Comparison of ENCODE assay signal across 13 cellular contexts in genomic region chr18:49690307-49690706, GRCh38.
DNase-seq lines count a peak whose midpoint lies in the region; ATAC-seq and TF ChIP-seq lines count a peak whose summit lies in the region.
"Had no signal": no experiment of that assay in that cellular context is flagged by ENCODE, and none has a peak within 500 bp of the region (broad histone marks: within the 10 kb centered on the region; RNA-seq: fewer than 3 reads in every experiment).

No MANE protein-coding gene starts in this region.

- H3K9me3 Mint-ChIP-seq in stimulated activated naive CD8-positive, alpha-beta T cell treated with anti-CD3 and anti-CD28 coated beads, Interleukin-15, amount 100 ng/mL, for 72 hours = no peaks in the 10 kb centered on the region
- no peaks in the 10 kb centered on the region for H3K9me3 Mint-ChIP-seq in activated T-helper 1 cell treated with anti-CD3 and anti-CD28 coated beads, Interleukin-12 subunit alpha, Interleukin-12 subunit beta, Interleukin-2, Interleukin-4 antibody, amounts not matched to agents 30 ng/mL and 10 ng/mL and 1 ng/mL, durations not matched to agents 14 hours and 24 hours and 36 hours
- H3K9me3 Mint-ChIP-seq: dendritic cell treated with granulocyte-macrophage colony-stimulating factor and Interleukin-4, amounts not matched to agents 40 ng/mL and 50 ng/mL, for 4 days had no signal

- intact Hi-C loops in activated T-helper 1 cell treated with anti-CD3 and anti-CD28 coated beads, Interleukin-12 subunit alpha, Interleukin-12 subunit beta, Interleukin-2, Interleukin-4 antibody, amounts not matched to agents 30 ng/mL and 10 ng/mL and 1 ng/mL, durations not matched to agents 14 hours and 24 hours and 36 hours (cut with micrococcal nuclease) = no loop called here

- peak overlapping the region; percentile 75; the same call in 1 of the 2 replicates for H3K9ac ChIP-seq in SK-N-SH
- H3K9ac ChIP-seq: BLaER1 treated with 17β-estradiol and CSF1 and Interleukin-3, amounts not matched to agents 10 nM and 100 nM had no signal

- 3% methylated on average over 3 of the region's 3 CpGs for WGBS in SK-N-SH (ENCODE audit: low lambda C conversion rate)

- H3K4me3 ChIP-seq in SK-N-SH (ENCODE audit: low read depth in 2 of 2, low read length in 1 of 2) = peak overlapping the region in 1 of 2 experiments; percentile 4; a peak in 1 of 4 replicates
- H3K4me3 ChIP-seq in fibroblast of the aortic adventitia (ENCODE audit: low read depth, low read length) = no peak overlapping the region
- H3K4me3 ChIP-seq: BLaER1 treated with 17β-estradiol and CSF1 and Interleukin-3, amounts not matched to agents 10 nM and 100 nM; upper lobe of left lung had no signal

- H3K27ac ChIP-seq in SK-N-SH (ENCODE audit: low read depth in 2 of 2, low read length in 1 of 2) = peak overlapping the region in 1 of 2 experiments; percentile 99; a peak in 3 of 4 replicates
- H3K27ac ChIP-seq: BLaER1 treated with 17β-estradiol and CSF1 and Interleukin-3, amounts not matched to agents 10 nM and 100 nM; neutrophil had no signal

- TF ChIP-seq EP300 in SK-N-SH (IDR thresholded peaks at IDR 0.05; ENCODE audit: borderline replicate concordance in 1 of 2, low read depth in 1 of 2, low read length in 1 of 2) = peak in 1 of 2 experiments; percentile 85; a peak in 2 of 4 replicates

- no peaks in the 10 kb centered on the region for H3K27me3 Mint-ChIP-seq in stimulated activated naive CD8-positive, alpha-beta T cell treated with anti-CD3 and anti-CD28 coated beads, Interleukin-15, amount 100 ng/mL, for 72 hours
- peaks cover 3% of the 10 kb centered on the region for H3K27me3 Mint-ChIP-seq in activated T-helper 1 cell treated with anti-CD3 and anti-CD28 coated beads, Interleukin-12 subunit alpha, Interleukin-12 subunit beta, Interleukin-2, Interleukin-4 antibody, amounts not matched to agents 30 ng/mL and 10 ng/mL and 1 ng/mL, durations not matched to agents 14 hours and 24 hours and 36 hours (ENCODE audit: insufficient read depth)

- peaks cover 0 to 9% of the 10 kb centered on the region in 2 experiments; a peak in 3 of 4 replicates for H3K4me1 ChIP-seq in SK-N-SH (ENCODE audit: control insufficient read depth in 1 of 2, insufficient read depth in 2 of 2, low read depth in 1 of 2, low read length in 1 of 2)

- peaks cover 6% of the 10 kb centered on the region; the same call in 1 of the 2 replicates for H3K9me3 ChIP-seq in SK-N-SH
- H3K9me3 ChIP-seq: BLaER1 treated with 17β-estradiol and CSF1 and Interleukin-3, amounts not matched to agents 10 nM and 100 nM; neutrophil; upper lobe of left lung had no signal

- peak; percentile 54 for ATAC-seq in stimulated activated naive CD8-positive, alpha-beta T cell treated with anti-CD3 and anti-CD28 coated beads, Interleukin-15, amount 100 ng/mL, for 72 hours
- ATAC-seq in stimulated activated naive CD8-positive, alpha-beta T cell treated with anti-CD3 and anti-CD28 coated beads, Interleukin-15, Interleukin-2, amounts not matched to agents 100 U/mL and 50 U/mL, for 24 hours = no peak

- no peak for TF ChIP-seq RAD21 in SK-N-SH (IDR thresholded peaks at IDR 0.05; ENCODE audit: low read length)

- H3K27ac Mint-ChIP-seq in stimulated activated naive CD8-positive, alpha-beta T cell treated with anti-CD3 and anti-CD28 coated beads, Interleukin-15, amount 100 ng/mL, for 72 hours = peak overlapping the region in 1 of 2 donors; percentile 42
- H3K27ac Mint-ChIP-seq in activated T-helper 1 cell treated with anti-CD3 and anti-CD28 coated beads, Interleukin-12 subunit alpha, Interleukin-12 subunit beta, Interleukin-2, Interleukin-4 antibody, amounts not matched to agents 30 ng/mL and 10 ng/mL and 1 ng/mL, durations not matched to agents 14 hours and 24 hours and 36 hours = no peak overlapping the region
- H3K27ac Mint-ChIP-seq: dendritic cell treated with granulocyte-macrophage colony-stimulating factor and Interleukin-4, amounts not matched to agents 40 ng/mL and 50 ng/mL, for 4 days had no signal

- CTCF ChIA-PET in SK-N-SH (lab: Yijun Ruan, JAX) = no interaction called here

- peaks cover 6% of the 10 kb centered on the region for H3K4me1 Mint-ChIP-seq in stimulated activated naive CD8-positive, alpha-beta T cell treated with anti-CD3 and anti-CD28 coated beads, Interleukin-15, amount 100 ng/mL, for 72 hours
- peaks cover 7% of the 10 kb centered on the region for H3K4me1 Mint-ChIP-seq in activated T-helper 1 cell treated with anti-CD3 and anti-CD28 coated beads, Interleukin-12 subunit alpha, Interleukin-12 subunit beta, Interleukin-2, Interleukin-4 antibody, amounts not matched to agents 30 ng/mL and 10 ng/mL and 1 ng/mL, durations not matched to agents 14 hours and 24 hours and 36 hours (ENCODE audit: low read depth)

- peak overlapping the region; percentile 63 for H3K4me2 ChIP-seq in SK-N-SH

- no peaks in the 10 kb centered on the region for H3K79me2 ChIP-seq in SK-N-SH (ENCODE audit: insufficient read depth)

- POLR2A ChIA-PET in SK-N-SH (lab: Yijun Ruan, JAX) = no interaction called here

- no peaks in the 10 kb centered on the region for H3K27me3 ChIP-seq in SK-N-SH (ENCODE audit: insufficient read depth)
- H3K27me3 ChIP-seq: BLaER1 treated with 17β-estradiol and CSF1 and Interleukin-3, amounts not matched to agents 10 nM and 100 nM; neutrophil; upper lobe of left lung had no signal

- peaks cover 41% of the 10 kb centered on the region for H3F3A ChIP-seq in SK-N-SH (replicated peaks; ENCODE audit: insufficient read depth)

- H3K36me3 ChIP-seq in SK-N-SH (replicated peaks in 1 of 2; ENCODE audit: control insufficient read depth in 1 of 2, insufficient read depth in 2 of 2, low read length in 1 of 2) = no peaks in the 10 kb centered on the region
- H3K36me3 ChIP-seq: BLaER1 treated with 17β-estradiol and CSF1 and Interleukin-3, amounts not matched to agents 10 nM and 100 nM; neutrophil; upper lobe of left lung had no signal

- H2AFZ ChIP-seq in SK-N-SH (ENCODE audit: low read depth) = no peak overlapping the region

- no peaks in the 10 kb centered on the region for H3K9me2 ChIP-seq in SK-N-SH

- no peak for DNase-seq in stimulated activated naive CD8-positive, alpha-beta T cell treated with anti-CD3 and anti-CD28 coated beads, Interleukin-15, amount 100 ng/mL, for 72 hours
- DNase-seq in stimulated activated naive CD8-positive, alpha-beta T cell treated with anti-CD3 and anti-CD28 coated beads, Interleukin-15, Interleukin-2, amounts not matched to agents 100 U/mL and 50 U/mL, for 24 hours = no peak
- DNase-seq in SK-N-SH (no peak), fibroblast of the aortic adventitia (ENCODE audit: low read depth) (peak; percentile 95), ecto neural progenitor cell (ENCODE audit: low spot score) (no peak), NCI-H1105 (lab: John Stamatoyannopoulos, UW) (no peak), ureter (ENCODE audit: low spot score) (no peak)
- no peak for DNase-seq in activated T-helper 1 cell treated with anti-CD3 and anti-CD28 coated beads, Interleukin-12 subunit alpha, Interleukin-12 subunit beta, Interleukin-2, Interleukin-4 antibody, amounts not matched to agents 30 ng/mL and 10 ng/mL and 1 ng/mL, durations not matched to agents 14 hours and 24 hours and 36 hours (ENCODE audit: low spot score)
- DNase-seq: NCI-H187, upper lobe of left lung had no signal

- no peaks in the 10 kb centered on the region; the same call in 1 of the 2 replicates for H4K20me1 ChIP-seq in SK-N-SH (ENCODE audit: insufficient read depth)
- H4K20me1 ChIP-seq: BLaER1 treated with 17β-estradiol and CSF1 and Interleukin-3, amounts not matched to agents 10 nM and 100 nM had no signal

- no peak overlapping the region for H3K4me3 Mint-ChIP-seq in stimulated activated naive CD8-positive, alpha-beta T cell treated with anti-CD3 and anti-CD28 coated beads, Interleukin-15, amount 100 ng/mL, for 72 hours
- H3K4me3 Mint-ChIP-seq in activated T-helper 1 cell treated with anti-CD3 and anti-CD28 coated beads, Interleukin-12 subunit alpha, Interleukin-12 subunit beta, Interleukin-2, Interleukin-4 antibody, amounts not matched to agents 30 ng/mL and 10 ng/mL and 1 ng/mL, durations not matched to agents 14 hours and 24 hours and 36 hours = no peak overlapping the region
- H3K4me3 Mint-ChIP-seq: dendritic cell treated with granulocyte-macrophage colony-stimulating factor and Interleukin-4, amounts not matched to agents 40 ng/mL and 50 ng/mL, for 4 days had no signal

- TF ChIP-seq CTCF in SK-N-SH (IDR thresholded peaks at IDR 0.05) = no peak
- TF ChIP-seq CTCF in fibroblast of the aortic adventitia (IDR thresholded peaks at IDR 0.05; ENCODE audit: insufficient read depth, low read length) = no peak

- H3K36me3 Mint-ChIP-seq in activated T-helper 1 cell treated with anti-CD3 and anti-CD28 coated beads, Interleukin-12 subunit alpha, Interleukin-12 subunit beta, Interleukin-2, Interleukin-4 antibody, amounts not matched to agents 30 ng/mL and 10 ng/mL and 1 ng/mL, durations not matched to agents 14 hours and 24 hours and 36 hours (ENCODE audit: low read depth) = no peaks in the 10 kb centered on the region

TF ChIP-seq in SK-N-SH, 30 proteins besides CTCF, POLR2A, EP300 and RAD21 (continues in another document):
- TF ChIP-seq FOSL2 (IDR thresholded peaks at IDR 0.05; ENCODE audit: borderline replicate concordance, low read depth) (peak; percentile 85), MAX (IDR thresholded peaks at IDR 0.05; ENCODE audit: low read depth) (peak; percentile 79; the same call in 1 of the 2 replicates), POLR2AphosphoS5 (IDR thresholded peaks at IDR 0.05; ENCODE audit: low read depth, low read length) (peak; percentile 65; the same call in 1 of the 2 replicates), SIN3A (IDR thresholded peaks at IDR 0.05; ENCODE audit: borderline replicate concordance, low read depth, low read length) (no peak), TEAD4 (IDR thresholded peaks at IDR 0.05; ENCODE audit: borderline replicate concordance, insufficient read depth) (peak; percentile 82; the same call in 1 of the 2 replicates), IRF3 (IDR thresholded peaks at IDR 0.05; ENCODE audit: low read depth, low read length) (no peak), JUND (IDR thresholded peaks at IDR 0.05) (peak; percentile 86)
